In the genomic region with DNA sequence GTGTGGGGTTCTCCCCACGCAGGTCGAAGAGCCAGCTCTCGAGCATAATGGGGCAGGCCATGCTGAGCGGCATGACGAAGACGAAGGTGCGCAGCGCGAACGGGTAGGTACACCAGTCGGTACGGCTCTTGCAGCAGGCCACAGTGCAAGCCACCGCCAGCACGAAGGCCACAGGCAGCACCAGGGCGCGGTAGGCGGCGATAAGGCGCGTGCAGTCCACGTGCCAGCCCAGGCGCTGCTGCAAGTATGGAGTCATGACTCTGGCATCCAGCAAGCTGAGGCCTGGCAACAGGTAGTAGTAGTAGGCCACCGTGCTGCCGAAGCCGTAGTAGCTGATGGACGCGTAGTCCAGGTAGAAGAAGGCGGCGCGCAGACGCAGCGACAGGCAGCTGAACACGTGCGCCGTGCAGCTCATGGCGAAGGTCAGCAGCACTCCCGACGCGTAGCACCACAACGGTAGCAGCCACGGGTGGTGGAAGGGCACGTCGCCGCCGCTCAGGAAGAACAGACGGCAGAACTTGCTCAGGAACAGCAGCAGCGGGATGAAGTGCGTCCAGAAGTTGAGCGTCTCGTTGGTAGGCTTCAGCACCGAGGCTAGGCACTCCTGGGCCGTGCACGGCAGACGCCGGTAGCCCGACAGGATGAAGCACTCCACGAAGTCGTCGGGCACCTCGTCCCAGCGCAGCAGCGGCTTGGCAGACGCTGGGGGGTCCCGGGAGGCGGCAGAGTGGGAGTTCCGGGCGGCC, we compare ENCODE assay signal across 10 cellular contexts. TPM values are rescaled to one million over a fixed set of nuclear protein-coding genes. Genes with fewer than 3 reads are reported as not detected.
A peak's percentile ranks its signal among the peaks of the same experiment; 100 is the strongest.
DNase-seq lines count a peak whose midpoint lies in the region; ATAC-seq, FAIRE-seq and TF ChIP-seq lines count a peak whose summit lies in the region.
"Had no signal": no experiment of that assay in that cellular context is flagged by ENCODE, and none has a peak within 500 bp of the region (broad histone marks: within the 10 kb centered on the region; RNA-seq: fewer than 3 reads in every experiment).

No MANE protein-coding gene starts in this region.

- POLR2A ChIA-PET in SK-N-SH (lab: Yijun Ruan, JAX), result no interaction called here

- peaks cover 73% of the 10 kb centered on the region for H3K27me3 Mint-ChIP-seq in activated T-cell treated with anti-CD3 and anti-CD28 coated beads, Interleukin-2, amount 50 U/mL, for 72 hours (ENCODE audit: low read depth)

- H3K4me3 ChIP-seq in SK-N-SH (ENCODE audit: low read depth in 2 of 2, low read length in 1 of 2), result peak overlapping the region; percentile 63 to 68; a peak in 3 of 4 replicates
- H3K4me3 ChIP-seq in iPS-15b (ENCODE audit: low read depth, low read length), result peak overlapping the region; percentile 85
- H3K4me3 ChIP-seq in subcutaneous abdominal adipose tissue (ENCODE audit: low read depth in 1 of 5, low read length in 5 of 5), result peak overlapping the region in 4 of 5 donors; percentile 47 to 68 (median 64)

- no peak for TF ChIP-seq POLR2A in GM12891 (IDR thresholded peaks at IDR 0.05; ENCODE audit: low read depth, low read length)

- H3K36me3 ChIP-seq in SK-N-SH (replicated peaks in 1 of 2; ENCODE audit: control insufficient read depth in 1 of 2, insufficient read depth in 2 of 2, low read length in 1 of 2), result no peaks in the 10 kb centered on the region
- peaks cover 5% of the 10 kb centered on the region for H3K36me3 ChIP-seq in iPS-15b (ENCODE audit: control insufficient read depth, insufficient read depth, low read length)
- H3K36me3 ChIP-seq in subcutaneous abdominal adipose tissue (ENCODE audit: control insufficient read depth in 5 of 5, insufficient read depth in 5 of 5, low read length in 5 of 5), result no peaks in the 10 kb centered on the region
- H3K36me3 ChIP-seq: thyroid gland had no signal

- CTCF ChIA-PET in SK-N-SH (lab: Yijun Ruan, JAX), result interaction anchor here (0.7 to 1.3 kb wide), 2 partner anchors 13 to 24 kb away, joined by 3 to 4 read pairs; no protein-coding TSS in a partner anchor

- no peak overlapping the region for H3K9ac ChIP-seq in SK-N-SH
- H3K9ac ChIP-seq in iPS-15b (ENCODE audit: low read depth, low read length), result no peak overlapping the region
- no peak overlapping the region for H3K9ac ChIP-seq in subcutaneous abdominal adipose tissue (ENCODE audit: low read length in 5 of 5)

- TF ChIP-seq EP300 in SK-N-SH (IDR thresholded peaks at IDR 0.05; ENCODE audit: borderline replicate concordance in 1 of 2, low read depth in 1 of 2, low read length in 1 of 2), result no peak

- H2AFZ ChIP-seq in SK-N-SH (ENCODE audit: low read depth), result no peak overlapping the region; the same call in 1 of the 2 replicates

- no peak for TF ChIP-seq RAD21 in SK-N-SH (IDR thresholded peaks at IDR 0.05; ENCODE audit: low read length)

- 81% methylated on average over 43 of the region's 67 CpGs for WGBS in SK-N-SH (ENCODE audit: low lambda C conversion rate)

- H3K4me3 Mint-ChIP-seq in activated T-cell treated with anti-CD3 and anti-CD28 coated beads, Interleukin-2, amount 50 U/mL, for 72 hours, result peak overlapping the region; percentile 83 to 87

- peak overlapping the region; percentile 77; the same call in 1 of the 2 replicates for H3K4me2 ChIP-seq in SK-N-SH

- H3K4me1 ChIP-seq in SK-N-SH (ENCODE audit: control insufficient read depth in 1 of 2, insufficient read depth in 2 of 2, low read depth in 1 of 2, low read length in 1 of 2) (peaks cover 3 to 6% of the 10 kb centered on the region in 2 experiments; a peak in 1 of 4 replicates), iPS-15b (ENCODE audit: control insufficient read depth, insufficient read depth, low read length) (peaks cover 2% of the 10 kb centered on the region), subcutaneous abdominal adipose tissue (ENCODE audit: control insufficient read depth in 5 of 5, insufficient read depth in 5 of 5, low read length in 5 of 5) (peaks cover 2 to 13% (median 8%) of the 10 kb centered on the region in 5 donors)

- H3K27me3 ChIP-seq in SK-N-SH (ENCODE audit: insufficient read depth) (no peaks in the 10 kb centered on the region), iPS-15b (ENCODE audit: control insufficient read depth, insufficient read depth, low read length) (peaks cover 54% of the 10 kb centered on the region), subcutaneous abdominal adipose tissue (ENCODE audit: control insufficient read depth in 5 of 5, insufficient read depth in 4 of 5, low read length in 5 of 5) (peaks cover 0 to 22% (median 15%) of the 10 kb centered on the region in 5 donors)

- H3K9me3 ChIP-seq in SK-N-SH (no peaks in the 10 kb centered on the region), iPS-15b (ENCODE audit: control insufficient read depth, insufficient read depth, low read length) (peaks cover 4% of the 10 kb centered on the region), subcutaneous abdominal adipose tissue (ENCODE audit: control insufficient read depth in 5 of 5, low read length in 5 of 5) (no peaks in the 10 kb centered on the region)
- H3K9me3 ChIP-seq: thyroid gland had no signal

- peaks cover 14% of the 10 kb centered on the region for H3F3A ChIP-seq in SK-N-SH (replicated peaks; ENCODE audit: insufficient read depth)

- no peak overlapping the region for H3K27ac ChIP-seq in SK-N-SH (ENCODE audit: low read depth in 2 of 2, low read length in 1 of 2)
- no peak overlapping the region for H3K27ac ChIP-seq in subcutaneous abdominal adipose tissue (ENCODE audit: low read depth, low read length)
- H3K27ac ChIP-seq: thyroid gland had no signal

- ATAC-seq in SK-N-SH treated with all-trans-retinoic acid at 6 μM for 48 hours (no peak; the same call in 2 of the 3 replicates), GM18519 (IDR thresholded peaks at IDR 0.05; ENCODE audit: low FRiP score, unreplicated experiment) (no peak)
- ATAC-seq in activated T-cell treated with anti-CD3 and anti-CD28 coated beads, Interleukin-2, amount 50 U/mL, for 72 hours (replicated peaks in 1 of 2), result peak; percentile 8 to 26

- H3K27ac Mint-ChIP-seq in activated T-cell treated with anti-CD3 and anti-CD28 coated beads, Interleukin-2, amount 50 U/mL, for 72 hours, result no peak overlapping the region

- no peak for TF ChIP-seq CTCF in SK-N-SH (IDR thresholded peaks at IDR 0.05)

- H3K9me3 Mint-ChIP-seq in activated T-cell treated with anti-CD3 and anti-CD28 coated beads, Interleukin-2, amount 50 U/mL, for 72 hours, result no peaks in the 10 kb centered on the region

- no peaks in the 10 kb centered on the region for H3K9me2 ChIP-seq in SK-N-SH

- FAIRE-seq in GM12891 (lab: Jason Lieb, UNC), result no peak

- no peaks in the 10 kb centered on the region for H3K79me2 ChIP-seq in SK-N-SH (ENCODE audit: insufficient read depth)

- peaks cover 13% of the 10 kb centered on the region for H3K4me1 Mint-ChIP-seq in activated T-cell treated with anti-CD3 and anti-CD28 coated beads, Interleukin-2, amount 50 U/mL, for 72 hours (ENCODE audit: low read depth)

- DNase-seq in SK-N-SH (no peak), GM12891 (ENCODE audit: insufficient read length, low spot score) (no peak), DMS79 treated with DMSO at 0.1 percent for 48 hours (lab: John Stamatoyannopoulos, UW) (no peak)
- peak in 1 of 2 donors; percentile 9 for DNase-seq in activated T-cell treated with anti-CD3 and anti-CD28 coated beads, Interleukin-2, amount 50 U/mL, for 72 hours
- DNase-seq: AML-193, thyroid gland had no signal

- H3K36me3 Mint-ChIP-seq in activated T-cell treated with anti-CD3 and anti-CD28 coated beads, Interleukin-2, amount 50 U/mL, for 72 hours (ENCODE audit: insufficient read depth in 2 of 2), result peaks cover 0 to 6% of the 10 kb centered on the region in 2 donors

- no peaks in the 10 kb centered on the region for H4K20me1 ChIP-seq in SK-N-SH (ENCODE audit: insufficient read depth)

TF ChIP-seq in SK-N-SH, 30 proteins besides CTCF, POLR2A, EP300 and RAD21 (continues in another document):
- TF ChIP-seq FOXJ3 (CRISPR knock-in tag; IDR thresholded peaks at IDR 0.05), result no peak
- TF ChIP-seq NFIC (IDR thresholded peaks at IDR 0.05; ENCODE audit: borderline replicate concordance), result no peak
- no peak for TF ChIP-seq GATA2 (CRISPR knock-in tag; IDR thresholded peaks at IDR 0.05)
- TF ChIP-seq MXI1 (IDR thresholded peaks at IDR 0.05; ENCODE audit: low read depth, low read length), result no peak

TF ChIP-seq in SK-N-SH treated with all-trans-retinoic acid at 6 μM for 48 hours, 23 proteins besides CTCF, POLR2A, EP300 and RAD21:
- TF ChIP-seq ARNTL (CRISPR knock-in tag; IDR thresholded peaks at IDR 0.05; ENCODE audit: borderline replicate concordance, low read depth), result no peak
- no peak for TF ChIP-seq RARB (CRISPR knock-in tag; IDR thresholded peaks at IDR 0.05)

TF ChIP-seq in GM12891, 5 proteins besides CTCF, POLR2A, EP300 and RAD21:
- TF ChIP-seq PAX5 (IDR thresholded peaks at IDR 0.05; ENCODE audit: insufficient read depth, low read length, severe bottlenecking) (no peak), TAF1 (IDR thresholded peaks at IDR 0.05; ENCODE audit: low read depth, low read length) (no peak), POU2F2 (IDR thresholded peaks at IDR 0.05; ENCODE audit: low read depth, low read length) (no peak), SPI1 (IDR thresholded peaks at IDR 0.05; ENCODE audit: low read depth, low read length) (no peak), POLR2AphosphoS5 (IDR thresholded peaks at IDR 0.05; ENCODE audit: low read depth, low read length) (no peak)

RNA-seq across cellular contexts. Expression of a gene that starts 0.8 kb away (rescaled TPM):
- polyA plus RNA-seq in SK-N-SH (2012; rRNA removed), result 0.10 and 0.16 TPM in 2 replicates
- 0.15 and 0.16 TPM in 2 replicates for polyA plus RNA-seq in SK-N-SH (2012; cell fraction: cytosol; rRNA removed)
- polyA plus RNA-seq in SK-N-SH (2012; cell fraction: nucleus; rRNA removed), result 0.15 and 0.23 TPM in 2 replicates
- total RNA-seq in activated T-cell treated with anti-CD3 and anti-CD28 coated beads, Interleukin-2, amount 50 U/mL, for 72 hours, result not detected
- polyA plus RNA-seq in GM12891 (2012; ENCODE audit: low read depth, missing spikeins), result not detected
- total RNA-seq: thyroid gland had no signal

RNA-seq across cellular contexts. Expression of a gene that starts 38.7 kb away (rescaled TPM):
- 10.9 and 14.8 TPM in 2 replicates for polyA plus RNA-seq in SK-N-SH (2012; rRNA removed)
- polyA plus RNA-seq in SK-N-SH (2012; cell fraction: cytosol; rRNA removed), result 12.9 and 20.9 TPM in 2 replicates
- polyA plus RNA-seq in SK-N-SH (2012; cell fraction: nucleus; rRNA removed), result 21.8 and 38.2 TPM in 2 replicates
- total RNA-seq in activated T-cell treated with anti-CD3 and anti-CD28 coated beads, Interleukin-2, amount 50 U/mL, for 72 hours, result 100 to 1,000 TPM; 157 to 179 TPM
- polyA plus RNA-seq in GM12891 (2012; ENCODE audit: low read depth, missing spikeins), result 47.8 TPM

Comparison
In these comparisons a context has a peak if more than half of its experiments do, and no peak if none do; other contexts are left out.
1. ATAC-seq: peak in activated T-cell treated with anti-CD3 and anti-CD28 coated beads, Interleukin-2, amount 50 U/mL, for 72 hours (2 of 2); none in SK-N-SH treated with all-trans-retinoic acid at 6 μM for 48 hours (single experiment) and GM18519 (single experiment).
2. Peak in every context shown above with its lines, with median percentiles within 50 percentile points of each other: H3K4me3 ChIP-seq.